ENCODE assay signal across 26 cellular contexts in genomic region chr15:41896566-41896965, GRCh38. TPM values are rescaled to one million over a fixed set of nuclear protein-coding genes. Genes with fewer than 3 reads are reported as not detected.
DNase-seq lines count a peak whose midpoint lies in the region; ATAC-seq and TF ChIP-seq lines count a peak whose summit lies in the region.
"Had no signal": no experiment of that assay in that cellular context is flagged by ENCODE, and none has a peak within 500 bp of the region (broad histone marks: within the 10 kb centered on the region; RNA-seq: fewer than 3 reads in every experiment).

No MANE protein-coding gene starts in this region.

- H3K4me1 Mint-ChIP-seq in IgD-negative memory B cell (peaks cover 12 to 22% (median 18%) of the 10 kb centered on the region in 3 donors), endodermal cell (peaks cover 14% of the 10 kb centered on the region), mesothelial cell of epicardium (peaks cover 27% of the 10 kb centered on the region)

- no peaks in the 10 kb centered on the region for H3K9me3 Mint-ChIP-seq in IgD-negative memory B cell
- H3K9me3 Mint-ChIP-seq in endodermal cell, result no peaks in the 10 kb centered on the region
- H3K9me3 Mint-ChIP-seq in mesothelial cell of epicardium, result no peaks in the 10 kb centered on the region
- H3K9me3 Mint-ChIP-seq: activated T-cell treated with anti-CD3 and anti-CD28 coated beads, Interleukin-2, amount 50 U/mL, for 4 hours had no signal

- H3K4me3 Mint-ChIP-seq in IgD-negative memory B cell (no peak overlapping the region), endodermal cell (no peak overlapping the region), mesothelial cell of epicardium (no peak overlapping the region)
- H3K4me3 Mint-ChIP-seq: activated naive CD8-positive, alpha-beta T cell; activated T-cell treated with anti-CD3 and anti-CD28 coated beads, Interleukin-2, amount 50 U/mL, for 4 hours had no signal

- no peak overlapping the region for H3K4me3 ChIP-seq in right cardiac atrium (ENCODE audit: low read length)
- no peak overlapping the region for H3K4me3 ChIP-seq in endodermal cell (ENCODE audit: low read length)
- H3K4me3 ChIP-seq: ascending aorta, psoas muscle, skin epidermis, thoracic aorta had no signal

- H3K9me3 ChIP-seq in right cardiac atrium (ENCODE audit: control insufficient read depth, low read length) (no peaks in the 10 kb centered on the region), endodermal cell (ENCODE audit: control insufficient read depth, low read length) (no peaks in the 10 kb centered on the region)
- H3K9me3 ChIP-seq: ascending aorta, neutrophil, psoas muscle, thoracic aorta had no signal

- H3K27me3 Mint-ChIP-seq in IgD-negative memory B cell (no peaks in the 10 kb centered on the region), endodermal cell (ENCODE audit: insufficient read depth) (no peaks in the 10 kb centered on the region), mesothelial cell of epicardium (ENCODE audit: low read depth) (no peaks in the 10 kb centered on the region)
- H3K27me3 Mint-ChIP-seq: activated naive CD8-positive, alpha-beta T cell had no signal

- peaks cover 14% of the 10 kb centered on the region for H3K36me3 ChIP-seq in endodermal cell (ENCODE audit: control insufficient read depth, insufficient read depth, low read length)

- DNase-seq in right cardiac atrium (peak in 2 of 3 donors; percentile 5 to 38), Right ventricle myocardium inferior (ENCODE audit: missing footprints) (no peak), endodermal cell (no peak), NCI-H1105 (lab: John Stamatoyannopoulos, UW) (no peak), mesothelial cell of epicardium (ENCODE audit: low spot score in 2 of 2, unreplicated experiment in 2 of 2) (no peak), GM19238 (ENCODE audit: insufficient read length, low spot score) (no peak)
- DNase-seq: activated CD4-positive, alpha-beta T cell treated with anti-CD3 and anti-CD28 coated beads, Interleukin-2, amount 50 U/mL, for 48 hours; activated T-cell treated with anti-CD3 and anti-CD28 coated beads, Interleukin-2, amount 50 U/mL, for 4 hours; EL; erythroblast; foreskin keratinocyte; left ventricle myocardium superior; NCI-H1092; NCI-H1930; NCI-H226; NCI-H82; psoas muscle; SIG-M5; stimulated activated CD4-positive, alpha-beta T cell treated with anti-CD3 and anti-CD28 coated beads, Interleukin-2, amount 100 ng/mL, for 24 hours; stimulated activated naive CD4-positive, alpha-beta T cell had no signal

- H3K27me3 ChIP-seq in right cardiac atrium (ENCODE audit: control insufficient read depth, insufficient read depth) (no peaks in the 10 kb centered on the region), endodermal cell (ENCODE audit: control insufficient read depth, insufficient read depth, low read length, poor library complexity, severe bottlenecking) (no peaks in the 10 kb centered on the region)
- H3K27me3 ChIP-seq: ascending aorta, foreskin keratinocyte had no signal

- intact Hi-C loops in right cardiac atrium (cut with DNase I) (no loop called here), Right ventricle myocardium inferior (cut with DNase I) (no loop called here)

- TF ChIP-seq CTCF in endodermal cell (conservative IDR thresholded peaks at IDR 0.05) (no peak), mesothelial cell of epicardium (IDR thresholded peaks at IDR 0.05; ENCODE audit: unreplicated experiment) (no peak)

- H3K27ac Mint-ChIP-seq in IgD-negative memory B cell, result peak overlapping the region; percentile 88 to 98 (median 97)
- peak overlapping the region; percentile 66 for H3K27ac Mint-ChIP-seq in endodermal cell
- H3K27ac Mint-ChIP-seq in mesothelial cell of epicardium, result no peak overlapping the region

- no peak overlapping the region for H3K9ac ChIP-seq in endodermal cell (ENCODE audit: extremely low read depth, low read length, poor library complexity, severe bottlenecking)

- no peak overlapping the region for H3K27ac ChIP-seq in right cardiac atrium (ENCODE audit: low read length)
- H3K27ac ChIP-seq in endodermal cell (ENCODE audit: low read depth, low read length), result no peak overlapping the region
- H3K27ac ChIP-seq: foreskin keratinocyte, neutrophil, psoas muscle, thoracic aorta had no signal

- ATAC-seq in right cardiac atrium (no peak), Right ventricle myocardium inferior (no peak)
- ATAC-seq: activated T-cell treated with anti-CD3 and anti-CD28 coated beads, Interleukin-2, amount 50 U/mL, for 4 hours; foreskin keratinocyte; left ventricle myocardium superior; psoas muscle had no signal

- peaks cover 10% of the 10 kb centered on the region for H3K4me1 ChIP-seq in right cardiac atrium (ENCODE audit: control insufficient read depth, insufficient read depth, low read length)
- peaks cover 4% of the 10 kb centered on the region for H3K4me1 ChIP-seq in endodermal cell (ENCODE audit: control insufficient read depth, insufficient read depth, low read length)

- 87% methylated on average over 6 of the region's 6 CpGs for WGBS in right cardiac atrium
- 90 to 91% methylated on average over 5 to 6 of the region's 6 CpGs for whole genome bisulfite sequencing in endodermal cell (ENCODE audit: insufficient coverage in 1 of 2, insufficient read length in 1 of 2), 2 experiments

- H3K36me3 Mint-ChIP-seq in IgD-negative memory B cell, result no peaks in the 10 kb centered on the region
- peaks cover 25% of the 10 kb centered on the region for H3K36me3 Mint-ChIP-seq in endodermal cell (ENCODE audit: low read depth)
- H3K36me3 Mint-ChIP-seq in mesothelial cell of epicardium, result peaks cover 4% of the 10 kb centered on the region
- H3K36me3 Mint-ChIP-seq: activated naive CD8-positive, alpha-beta T cell had no signal

RNA-seq across cellular contexts. Expression of gene SPTBN5, which starts 2.7 kb away (rescaled TPM):
- 1 to 10 TPM; 1.7 to 4.3 (median 3.8) TPM for total RNA-seq in right cardiac atrium
- polyA plus RNA-seq in right cardiac atrium, result 2.3 TPM
- total RNA-seq in Right ventricle myocardium inferior, result 3.5 TPM
- polyA plus RNA-seq in IgD-negative memory B cell, result not detected
- total RNA-seq in endodermal cell, result 1 to 10 TPM; 2.0 to 2.8 TPM
- 0.25 TPM for polyA plus RNA-seq in endodermal cell (2013, experiment 1 of 2)
- 0.29 TPM for polyA plus RNA-seq in endodermal cell (2013, experiment 2 of 2)
- 2.1 to 2.7 TPM (median 2.3 TPM) in 3 replicates for total RNA-seq in mesothelial cell of epicardium

RNA-seq across cellular contexts. Expression of gene PLA2G4B, which starts 57.9 kb away (rescaled TPM):
- total RNA-seq in right cardiac atrium (1 to 10 TPM; 1.8 to 7.1 (median 5.8) TPM), Right ventricle myocardium inferior (5.8 TPM), endodermal cell (10 to 100 TPM in 1 of 2 donors, 1 to 10 TPM in 1; 6.9 to 10.1 TPM), mesothelial cell of epicardium (10.6 to 11.4 TPM (median 11.2 TPM) in 3 replicates)
- polyA plus RNA-seq in right cardiac atrium (3.9 TPM), IgD-negative memory B cell (1.3 TPM)
- 21.8 TPM for polyA plus RNA-seq in endodermal cell (2013, experiment 1 of 2)
- 25.3 TPM for polyA plus RNA-seq in endodermal cell (2013, experiment 2 of 2)

Comparison
In these comparisons a context has a peak if more than half of its experiments do, and no peak if none do; other contexts are left out.
1. DNase-seq: peak in right cardiac atrium (2 of 3); none in Right ventricle myocardium inferior (single experiment), endodermal cell (single experiment), NCI-H1105 (single experiment), mesothelial cell of epicardium (0 of 2) and GM19238 (single experiment).